ENCODE assay signal across 22 cellular contexts in the genomic region with DNA sequence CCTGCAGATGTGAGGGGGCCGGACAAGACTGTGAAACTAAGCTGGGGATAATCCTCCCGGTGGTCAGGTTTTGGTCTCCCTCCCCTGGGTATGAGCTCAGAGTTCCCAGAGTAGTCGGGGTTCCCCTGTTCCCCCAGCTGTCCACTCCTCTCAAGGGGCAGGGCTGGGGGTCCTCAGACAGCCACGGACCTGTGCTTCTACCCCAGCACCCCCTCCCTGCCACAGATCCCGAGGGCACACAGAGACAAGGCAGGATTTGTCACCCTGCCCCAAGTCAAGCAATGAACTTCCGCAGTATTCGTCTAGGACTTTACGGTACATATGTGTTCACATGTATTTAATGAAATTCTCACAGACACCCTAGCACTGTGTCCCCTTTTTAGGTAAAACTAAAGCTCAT. TPM values are rescaled to one million over a fixed set of nuclear protein-coding genes. Genes with fewer than 3 reads are reported as not detected.
DNase-seq lines count a peak whose midpoint lies in the region; ATAC-seq and TF ChIP-seq lines count a peak whose summit lies in the region.
"Had no signal": no experiment of that assay in that cellular context is flagged by ENCODE, and none has a peak within 500 bp of the region (broad histone marks: within the 10 kb centered on the region; RNA-seq: fewer than 3 reads in every experiment).

No MANE protein-coding gene starts in this region.

- peaks cover 9% of the 10 kb centered on the region for H3K4me1 ChIP-seq in CD8-positive, alpha-beta T cell (ENCODE audit: insufficient read depth, low read length)
- H3K4me1 ChIP-seq in smooth muscle cell (ENCODE audit: low read depth): no peaks in the 10 kb centered on the region
- H3K4me1 ChIP-seq: SJCRH30 had no signal

- no peak for TF ChIP-seq CTCF in CD8-positive, alpha-beta T cell (IDR thresholded peaks at IDR 0.05)
- TF ChIP-seq CTCF in chondrocyte (IDR thresholded peaks at IDR 0.05): no peak
- TF ChIP-seq CTCF in smooth muscle cell (IDR thresholded peaks at IDR 0.05; ENCODE audit: borderline replicate concordance, insufficient read depth, poor library complexity, severe bottlenecking): no peak

- no peak overlapping the region for H3K9ac ChIP-seq in smooth muscle cell (ENCODE audit: low read depth)

- H3K79me2 ChIP-seq in smooth muscle cell (ENCODE audit: low read depth): peaks cover 55% of the 10 kb centered on the region

- POLR2A ChIA-PET in CD8-positive, alpha-beta T cell (lab: Charles Lee): interaction anchor here (1.5 to 2.3 kb wide), 2 partner anchors 90 to 173 kb away, joined by 3 to 7 read pairs; partner anchors contain the start of gene MYH9

- 89% methylated on average over 8 of the region's 8 CpGs for WGBS in smooth muscle cell (ENCODE audit: low lambda C conversion rate)

- no peaks in the 10 kb centered on the region for H3K27me3 ChIP-seq in CD8-positive, alpha-beta T cell (ENCODE audit: insufficient read depth, low read length)
- H3K27me3 ChIP-seq in smooth muscle cell (ENCODE audit: low read depth): no peaks in the 10 kb centered on the region
- H3K27me3 ChIP-seq: SJCRH30, transverse colon had no signal

- no peak overlapping the region for H3K4me3 ChIP-seq in CD8-positive, alpha-beta T cell (ENCODE audit: low read depth, low read length)
- no peak overlapping the region for H3K4me3 ChIP-seq in smooth muscle cell
- H3K4me3 ChIP-seq: coronary artery, SJCRH30, transverse colon had no signal

- H2AFZ ChIP-seq in smooth muscle cell (ENCODE audit: low read depth): no peak overlapping the region

- H3K9me3 ChIP-seq in CD8-positive, alpha-beta T cell (ENCODE audit: low read length): no peaks in the 10 kb centered on the region
- H3K9me3 ChIP-seq in smooth muscle cell (replicated peaks; ENCODE audit: low read depth): no peaks in the 10 kb centered on the region
- H3K9me3 ChIP-seq: SJCRH30, transverse colon had no signal

- peaks cover 58% of the 10 kb centered on the region for H3F3A ChIP-seq in smooth muscle cell (ENCODE audit: low read depth)

- H3K4me2 ChIP-seq in smooth muscle cell: no peak overlapping the region

- no peak for ATAC-seq in CD8-positive, alpha-beta T cell
- no peak for ATAC-seq in GM21576 (IDR thresholded peaks at IDR 0.05; ENCODE audit: unreplicated experiment)
- ATAC-seq: activated CD8-positive, alpha-beta T cell treated with anti-CD3 and anti-CD28 coated beads for 36 hours had no signal

- H3K9me3 Mint-ChIP-seq in activated naive CD4-positive, alpha-beta T cell treated with anti-CD3 and anti-CD28 coated beads, Interleukin-2, amount 10 ng/mL, durations not matched to agents 7 days and 5 days: no peaks in the 10 kb centered on the region
- H3K9me3 Mint-ChIP-seq in CD8-positive, alpha-beta T cell: no peaks in the 10 kb centered on the region
- no peaks in the 10 kb centered on the region for H3K9me3 Mint-ChIP-seq in chondrocyte (ENCODE audit: low read depth)
- H3K9me3 Mint-ChIP-seq: activated CD8-positive, alpha-beta T cell treated with anti-CD3 and anti-CD28 coated beads for 36 hours; memory B cell had no signal

- H3K27me3 Mint-ChIP-seq in activated naive CD4-positive, alpha-beta T cell treated with anti-CD3 and anti-CD28 coated beads, Interleukin-2, amount 10 ng/mL, durations not matched to agents 7 days and 5 days: peaks cover 3% of the 10 kb centered on the region
- H3K27me3 Mint-ChIP-seq in CD8-positive, alpha-beta T cell (ENCODE audit: low read depth): no peaks in the 10 kb centered on the region
- H3K27me3 Mint-ChIP-seq in chondrocyte (ENCODE audit: low read depth): no peaks in the 10 kb centered on the region
- H3K27me3 Mint-ChIP-seq: activated CD8-positive, alpha-beta T cell treated with anti-CD3 and anti-CD28 coated beads for 36 hours; memory B cell had no signal

- H3K4me1 Mint-ChIP-seq in activated naive CD4-positive, alpha-beta T cell treated with anti-CD3 and anti-CD28 coated beads, Interleukin-2, amount 10 ng/mL, durations not matched to agents 7 days and 5 days: peaks cover 23% of the 10 kb centered on the region
- H3K4me1 Mint-ChIP-seq in CD8-positive, alpha-beta T cell (ENCODE audit: low read depth): peaks cover 10% of the 10 kb centered on the region
- H3K4me1 Mint-ChIP-seq in chondrocyte (ENCODE audit: low read depth): peaks cover 15% of the 10 kb centered on the region

- H4K20me1 ChIP-seq in smooth muscle cell (ENCODE audit: low read depth): peaks cover 99% of the 10 kb centered on the region

- H3K36me3 Mint-ChIP-seq in activated naive CD4-positive, alpha-beta T cell treated with anti-CD3 and anti-CD28 coated beads, Interleukin-2, amount 10 ng/mL, durations not matched to agents 7 days and 5 days: peaks cover 74% of the 10 kb centered on the region
- H3K36me3 Mint-ChIP-seq in CD8-positive, alpha-beta T cell: peaks cover 96% of the 10 kb centered on the region
- peaks cover 63% of the 10 kb centered on the region for H3K36me3 Mint-ChIP-seq in chondrocyte (ENCODE audit: low read depth)

- H3K4me3 Mint-ChIP-seq in activated naive CD4-positive, alpha-beta T cell treated with anti-CD3 and anti-CD28 coated beads, Interleukin-2, amount 10 ng/mL, durations not matched to agents 7 days and 5 days: no peak overlapping the region
- no peak overlapping the region for H3K4me3 Mint-ChIP-seq in CD8-positive, alpha-beta T cell
- no peak overlapping the region for H3K4me3 Mint-ChIP-seq in chondrocyte (ENCODE audit: unreplicated experiment)
- H3K4me3 Mint-ChIP-seq: activated CD8-positive, alpha-beta T cell treated with anti-CD3 and anti-CD28 coated beads for 36 hours; H9; memory B cell had no signal

- H3K27ac ChIP-seq in CD8-positive, alpha-beta T cell (ENCODE audit: low read depth, low read length): no peak overlapping the region
- H3K27ac ChIP-seq in smooth muscle cell (ENCODE audit: low read depth): peak overlapping the region; percentile 0
- H3K27ac ChIP-seq: SJCRH30 had no signal

- CTCF ChIA-PET in activated naive CD4-positive, alpha-beta T cell treated with anti-CD3 and anti-CD28 coated beads, Interleukin-2, amount 10 ng/mL, durations not matched to agents 7 days and 5 days (lab: Charles Lee): interaction anchor here (1.3 to 8.1 kb wide), 3 partner anchors 10 to 172 kb away, joined by 3 to 88 read pairs (median 25); no protein-coding TSS in a partner anchor
- CTCF ChIA-PET in CD8-positive, alpha-beta T cell (lab: Charles Lee): interaction anchor here (0.6 to 11.2 kb wide), 10 partner anchors 10 to 1385 kb away, joined by 3 to 227 read pairs (median 4); no protein-coding TSS in a partner anchor

- DNase-seq in activated naive CD4-positive, alpha-beta T cell treated with anti-CD3 and anti-CD28 coated beads, Interleukin-2, amount 10 ng/mL, durations not matched to agents 7 days and 5 days: no peak
- no peak for DNase-seq in activated naive CD4-positive, alpha-beta T cell treated with Interleukin-2 at 50 U/mL for 16 hours
- DNase-seq in CD8-positive, alpha-beta T cell: no peak
- DNase-seq in chondrocyte (ENCODE audit: low spot score) (no peak), smooth muscle cell (lab: John Stamatoyannopoulos, UW; ENCODE audit: unreplicated experiment) (no peak), DMS53 (lab: John Stamatoyannopoulos, UW) (no peak), NCI-H128 (lab: John Stamatoyannopoulos, UW; ENCODE audit: unreplicated experiment) (no peak)
- DNase-seq: activated CD8-positive, alpha-beta T cell treated with anti-CD3 and anti-CD28 coated beads for 36 hours; activated gamma-delta T cell treated with Interleukin-2 at 50 U/mL for 16 hours; activated T-cell treated with anti-CD3 and anti-CD28 coated beads for 4 hours; Calu3; effector memory CD4-positive, alpha-beta T cell; foreskin fibroblast; H9; NCI-H1105; NCI-H1930; NCI-H226; SJCRH30; transverse colon had no signal

- H3K27ac Mint-ChIP-seq in activated naive CD4-positive, alpha-beta T cell treated with anti-CD3 and anti-CD28 coated beads, Interleukin-2, amount 10 ng/mL, durations not matched to agents 7 days and 5 days: peak overlapping the region; percentile 67
- peak overlapping the region; percentile 64 for H3K27ac Mint-ChIP-seq in CD8-positive, alpha-beta T cell
- H3K27ac Mint-ChIP-seq in chondrocyte (ENCODE audit: unreplicated experiment): peak overlapping the region; percentile 12
- H3K27ac Mint-ChIP-seq: activated CD8-positive, alpha-beta T cell treated with anti-CD3 and anti-CD28 coated beads for 36 hours; H9; memory B cell had no signal

- H3K36me3 ChIP-seq in CD8-positive, alpha-beta T cell (ENCODE audit: insufficient read depth, low read length): peaks cover 95% of the 10 kb centered on the region
- peaks cover 22% of the 10 kb centered on the region for H3K36me3 ChIP-seq in smooth muscle cell (ENCODE audit: low read depth)

- intact Hi-C loops in CD8-positive, alpha-beta T cell (cut with DNase I, micrococcal nuclease): no loop called here

RNA-seq across cellular contexts. Expression of gene APOL1, which starts 45.2 kb away (rescaled TPM):
- 1 to 10 TPM; 5.0 to 5.3 TPM for total RNA-seq in CD8-positive, alpha-beta T cell
- total RNA-seq in chondrocyte: 16.7 to 38.4 TPM (median 16.9 TPM) in 3 replicates
- total RNA-seq in smooth muscle cell: not detected in 2 replicates
- 0.62 and 4.9 TPM in 2 replicates for polyA plus RNA-seq in smooth muscle cell
- total RNA-seq: H9 had no signal

RNA-seq across cellular contexts. Expression of gene APOL2, which starts 58.8 kb away (rescaled TPM):
- total RNA-seq in CD8-positive, alpha-beta T cell: 10 to 100 TPM; 17.4 to 18.2 TPM
- 58.7 to 84.1 TPM (median 83.8 TPM) in 3 replicates for total RNA-seq in chondrocyte
- 12.2 and 14.7 TPM in 2 replicates for total RNA-seq in smooth muscle cell
- polyA plus RNA-seq in smooth muscle cell: 8.0 and 9.2 TPM in 2 replicates

Comparison
In these comparisons a context has a peak if more than half of its experiments do, and no peak if none do; other contexts are left out.
1. H3K27ac Mint-ChIP-seq: peak in every context shown above with its lines; median percentile 67 in activated naive CD4-positive, alpha-beta T cell treated with anti-CD3 and anti-CD28 coated beads, Interleukin-2, amount 10 ng/mL, durations not matched to agents 7 days and 5 days; 64 in CD8-positive, alpha-beta T cell; 12 in chondrocyte.